9 cellular contexts compared by ENCODE assay signal in genomic region chr11:44609028-44609782, GRCh38. TPM values are rescaled to one million over a fixed set of nuclear protein-coding genes. Genes with fewer than 3 reads are reported as not detected.
A peak's percentile ranks its signal among the peaks of the same experiment; 100 is the strongest.
DNase-seq lines count a peak whose midpoint lies in the region; ATAC-seq and TF ChIP-seq lines count a peak whose summit lies in the region.
"Had no signal": no experiment of that assay in that cellular context is flagged by ENCODE, and none has a peak within 500 bp of the region (broad histone marks: within the 10 kb centered on the region; RNA-seq: fewer than 3 reads in every experiment).

No MANE protein-coding gene starts in this region.

- peak overlapping the region; percentile 6 for H3K4me3 Mint-ChIP-seq in activated CD8-positive, alpha-beta T cell treated with anti-CD3 and anti-CD28 coated beads, Interleukin-2, amount 10 ng/mL, durations not matched to agents 7 days and 5 days

- WGBS in spleen, 5 donors, result 48 to 56% (median 51%) methylated on average over 5 to 11 of the region's 11 CpGs

- TF ChIP-seq POLR2A in spleen (IDR thresholded peaks at IDR 0.05), result no peak

- TF ChIP-seq CTCF in spleen (IDR thresholded peaks at IDR 0.05 in 8 of 11, conservative IDR thresholded peaks at IDR 0.05 in 3 of 11), result no peak

- peaks cover 48% of the 10 kb centered on the region for H3K36me3 Mint-ChIP-seq in activated CD8-positive, alpha-beta T cell treated with anti-CD3 and anti-CD28 coated beads, Interleukin-2, amount 10 ng/mL, durations not matched to agents 7 days and 5 days (ENCODE audit: low read depth)

- peak; percentile 34 for ATAC-seq in HG03060 (IDR thresholded peaks at IDR 0.05; ENCODE audit: low read depth, unreplicated experiment)
- ATAC-seq in activated CD8-positive, alpha-beta T cell treated with anti-CD3 and anti-CD28 coated beads, Interleukin-2, amount 10 ng/mL, durations not matched to agents 7 days and 5 days, result peak; percentile 40

- H3K36me3 ChIP-seq in spleen, result peaks cover 0 to 78% (median 11%) of the 10 kb centered on the region in 6 donors

- intact Hi-C loops in spleen (cut with DNase I; ENCODE audit: low total_unique reads), result loop anchor here (2.0 kb wide), 1 partner anchor 52 kb away; no protein-coding TSS in a partner anchor

- no peaks in the 10 kb centered on the region for H3K27me3 ChIP-seq in spleen (replicated peaks in 1 of 7)

- peak; percentile 47 for DNase-seq in activated naive CD4-positive, alpha-beta T cell treated with Interleukin-2 at 50 U/mL for 16 hours
- no peak for DNase-seq in activated naive CD4-positive, alpha-beta T cell treated with anti-CD3 and anti-CD28 coated beads, Interleukin-2, amount 50 U/mL, for 16 hours
- DNase-seq in activated CD8-positive, alpha-beta T cell treated with anti-CD3 and anti-CD28 coated beads, Interleukin-2, amount 10 ng/mL, durations not matched to agents 7 days and 5 days, result peak; percentile 48
- peak; percentile 89 for DNase-seq in spleen
- DNase-seq in NCI-H526 (lab: John Stamatoyannopoulos, UW), result no peak
- no peak for DNase-seq in HEK293T (ENCODE audit: extremely low spot score)
- DNase-seq in anterior cingulate cortex (lab: John Stamatoyannopoulos, UW), result no peak

- POLR2A ChIA-PET in activated CD8-positive, alpha-beta T cell treated with anti-CD3 and anti-CD28 coated beads, Interleukin-2, amount 10 ng/mL, durations not matched to agents 7 days and 5 days (lab: Charles Lee), result no interaction called here
- POLR2A ChIA-PET in HEK293T (lab: Yijun Ruan, JAX), result no interaction called here

- H3K9me3 Mint-ChIP-seq in activated CD8-positive, alpha-beta T cell treated with anti-CD3 and anti-CD28 coated beads, Interleukin-2, amount 10 ng/mL, durations not matched to agents 7 days and 5 days (ENCODE audit: insufficient read depth), result no peaks in the 10 kb centered on the region

- CTCF ChIA-PET in activated CD8-positive, alpha-beta T cell treated with anti-CD3 and anti-CD28 coated beads, Interleukin-2, amount 10 ng/mL, durations not matched to agents 7 days and 5 days (lab: Charles Lee), result interaction anchor here (1.2 to 10.6 kb wide), 4 partner anchors 12 to 51 kb away, joined by 3 to 334 read pairs (median 22); no protein-coding TSS in a partner anchor
- CTCF ChIA-PET in HEK293T (lab: Yijun Ruan, JAX), result interaction anchor here (0.8 kb wide), 1 partner anchor 52 kb away, joined by 3 read pairs; no protein-coding TSS in a partner anchor

- peaks cover 74% of the 10 kb centered on the region for H3K4me1 Mint-ChIP-seq in activated CD8-positive, alpha-beta T cell treated with anti-CD3 and anti-CD28 coated beads, Interleukin-2, amount 10 ng/mL, durations not matched to agents 7 days and 5 days (ENCODE audit: low read depth)

- no peaks in the 10 kb centered on the region for H3K9me3 ChIP-seq in spleen

- peak overlapping the region; percentile 86 for H3K27ac Mint-ChIP-seq in activated CD8-positive, alpha-beta T cell treated with anti-CD3 and anti-CD28 coated beads, Interleukin-2, amount 10 ng/mL, durations not matched to agents 7 days and 5 days

- H3K27ac ChIP-seq in spleen, result peak overlapping the region; percentile 4 to 88 (median 73)
- H3K27ac ChIP-seq: C4-2B had no signal

- H3K4me3 ChIP-seq in spleen, result peak overlapping the region in 1 of 8 donors; percentile 37

- no peaks in the 10 kb centered on the region for H3K27me3 Mint-ChIP-seq in activated CD8-positive, alpha-beta T cell treated with anti-CD3 and anti-CD28 coated beads, Interleukin-2, amount 10 ng/mL, durations not matched to agents 7 days and 5 days (ENCODE audit: low read depth)

- peaks cover 44 to 91% (median 74%) of the 10 kb centered on the region in 6 donors for H3K4me1 ChIP-seq in spleen

TF ChIP-seq in HEK293T, 16 proteins besides CTCF, POLR2A, EP300 and RAD21:
- TF ChIP-seq CTBP1 (IDR thresholded peaks at IDR 0.05; ENCODE audit: borderline replicate concordance) (no peak), ARNT (IDR thresholded peaks at IDR 0.05) (no peak), PKNOX1 (IDR thresholded peaks at IDR 0.05) (no peak), HDGF (IDR thresholded peaks at IDR 0.05; ENCODE audit: borderline replicate concordance) (no peak), LEF1 (IDR thresholded peaks at IDR 0.05; ENCODE audit: borderline replicate concordance) (no peak), SUZ12 (IDR thresholded peaks at IDR 0.05) (no peak), TARDBP (IDR thresholded peaks at IDR 0.05) (no peak), L3MBTL2 (conservative IDR thresholded peaks at IDR 0.05) (no peak), ELF4 (IDR thresholded peaks at IDR 0.05) (no peak), FOXK2 (IDR thresholded peaks at IDR 0.05) (no peak), FOXM1 (IDR thresholded peaks at IDR 0.05; ENCODE audit: borderline replicate concordance) (no peak), ZNF384 (IDR thresholded peaks at IDR 0.05) (no peak), BHLHE40 (IDR thresholded peaks at IDR 0.05; ENCODE audit: borderline replicate concordance) (no peak), FOXA1 (IDR thresholded peaks at IDR 0.05) (no peak), SP1 (IDR thresholded peaks at IDR 0.05) (no peak), NFRKB (IDR thresholded peaks at IDR 0.05) (no peak)
TF ChIP-seq in HEK293T: peak in this region for 0.

RNA-seq across cellular contexts. Expression of gene CD82, which starts 43.7 kb away (rescaled TPM):
- total RNA-seq in activated CD8-positive, alpha-beta T cell treated with anti-CD3 and anti-CD28 coated beads, Interleukin-2, amount 10 ng/mL, durations not matched to agents 7 days and 5 days, result 10 to 100 TPM; 68.2 to 72.9 TPM
- total RNA-seq in spleen, result 100 to 1,000 TPM in 4 of 7 donors, 10 to 100 TPM in 3; 65.3 to 174 (median 125) TPM
- 100 to 1,000 TPM in 1 of 3 donors, 10 to 100 TPM in 2; 27.8 to 111 (median 35.3) TPM for polyA plus RNA-seq in spleen

Comparison
In these comparisons a context has a peak if more than half of its experiments do, and no peak if none do; other contexts are left out.
1. DNase-seq: peak in activated naive CD4-positive, alpha-beta T cell treated with Interleukin-2 at 50 U/mL for 16 hours (single experiment), activated CD8-positive, alpha-beta T cell treated with anti-CD3 and anti-CD28 coated beads, Interleukin-2, amount 10 ng/mL, durations not matched to agents 7 days and 5 days (single experiment) and spleen (single experiment); none in activated naive CD4-positive, alpha-beta T cell treated with anti-CD3 and anti-CD28 coated beads, Interleukin-2, amount 50 U/mL, for 16 hours (single experiment), NCI-H526 (0 of 2), HEK293T (single experiment) and anterior cingulate cortex (0 of 58).